9 cellular contexts compared by ENCODE assay signal in the genomic region with DNA sequence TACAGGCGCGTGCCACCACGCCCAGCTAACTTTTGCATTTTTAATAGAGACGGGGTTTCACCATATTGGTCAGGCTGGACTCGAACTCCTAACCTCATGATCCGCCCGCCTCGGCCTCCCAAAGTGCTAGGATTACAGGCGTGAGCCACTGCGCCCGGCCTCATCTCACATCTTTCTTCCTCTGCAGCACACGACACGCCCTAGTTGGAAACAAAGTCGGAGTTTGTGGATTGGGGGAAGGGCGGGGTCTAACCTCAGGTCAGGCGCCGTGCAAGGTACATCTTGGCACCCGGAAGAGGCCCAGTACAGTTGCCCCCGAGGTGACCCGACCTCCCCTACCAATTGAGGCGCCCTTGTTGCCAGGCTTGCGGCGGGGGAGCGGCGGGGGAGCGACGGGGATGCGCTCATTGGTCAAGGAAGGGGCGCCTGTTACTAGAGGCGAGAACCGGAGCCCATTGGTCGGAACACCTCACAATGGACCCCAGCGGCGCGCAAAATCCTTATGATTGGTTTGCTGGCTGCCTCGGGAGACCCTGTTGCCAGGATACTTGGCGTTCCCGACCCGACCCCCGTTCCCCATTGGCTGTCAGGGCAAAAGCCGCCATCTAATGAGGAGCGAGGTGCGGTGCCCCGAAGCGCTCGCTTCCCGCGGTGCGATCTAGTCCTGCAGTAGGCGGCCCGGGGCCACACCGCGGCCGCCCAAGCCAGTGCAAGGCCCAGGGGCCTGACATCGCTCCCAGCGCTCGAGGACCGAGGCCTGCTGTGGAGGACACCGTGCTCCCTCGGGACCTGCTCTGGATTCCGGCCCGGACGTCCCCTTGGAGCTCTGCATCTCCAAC. TPM values are rescaled to one million over a fixed set of nuclear protein-coding genes. Genes with fewer than 3 reads are reported as not detected.
DNase-seq lines count a peak whose midpoint lies in the region; ATAC-seq and TF ChIP-seq lines count a peak whose summit lies in the region.
"Had no signal": no experiment of that assay in that cellular context is flagged by ENCODE, and none has a peak within 500 bp of the region (broad histone marks: within the 10 kb centered on the region; RNA-seq: fewer than 3 reads in every experiment).

A gene with protein sequence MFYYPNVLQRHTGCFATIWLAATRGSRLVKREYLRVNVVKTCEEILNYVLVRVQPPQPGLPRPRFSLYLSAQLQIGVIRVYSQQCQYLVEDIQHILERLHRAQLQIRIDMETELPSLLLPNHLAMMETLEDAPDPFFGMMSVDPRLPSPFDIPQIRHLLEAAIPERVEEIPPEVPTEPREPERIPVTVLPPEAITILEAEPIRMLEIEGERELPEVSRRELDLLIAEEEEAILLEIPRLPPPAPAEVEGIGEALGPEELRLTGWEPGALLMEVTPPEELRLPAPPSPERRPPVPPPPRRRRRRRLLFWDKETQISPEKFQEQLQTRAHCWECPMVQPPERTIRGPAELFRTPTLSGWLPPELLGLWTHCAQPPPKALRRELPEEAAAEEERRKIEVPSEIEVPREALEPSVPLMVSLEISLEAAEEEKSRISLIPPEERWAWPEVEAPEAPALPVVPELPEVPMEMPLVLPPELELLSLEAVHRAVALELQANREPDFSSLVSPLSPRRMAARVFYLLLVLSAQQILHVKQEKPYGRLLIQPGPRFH (plus strand): TSS at position 659 of the 839 bp plus-strand sequence. CDS start 473 bp downstream, outside the sequence.

- H4K20me1 ChIP-seq in SK-N-SH (ENCODE audit: insufficient read depth), result no peaks in the 10 kb centered on the region

- no peaks in the 10 kb centered on the region for H3K9me2 ChIP-seq in SK-N-SH

- H3K9me3 ChIP-seq in SK-N-SH (no peaks in the 10 kb centered on the region), right cardiac atrium (ENCODE audit: control insufficient read depth, low read length) (no peaks in the 10 kb centered on the region), vagina (no peaks in the 10 kb centered on the region), MG63 (no peaks in the 10 kb centered on the region)

- H3K27ac ChIP-seq in SK-N-SH (ENCODE audit: low read depth in 2 of 2, low read length in 1 of 2) (peak within 1 kb of the TSS in 1 of 2 experiments; percentile 90; a peak in 2 of 4 replicates), right cardiac atrium (ENCODE audit: low read length) (no peak within 1 kb of the TSS), vagina (no peak within 1 kb of the TSS)
- H3K27ac ChIP-seq: epithelial cell of prostate had no signal

- TF ChIP-seq CTCF in SK-N-SH (IDR thresholded peaks at IDR 0.05) (no peak), vagina (IDR thresholded peaks at IDR 0.05) (no peak)

- peak; percentile 83 for ATAC-seq in GM19023 (IDR thresholded peaks at IDR 0.05; ENCODE audit: unreplicated experiment)
- peak; percentile 80 for ATAC-seq in HG03159 (IDR thresholded peaks at IDR 0.05; ENCODE audit: unreplicated experiment)
- peak; percentile 82 to 86 for ATAC-seq in right cardiac atrium

- WGBS in SK-N-SH (ENCODE audit: low lambda C conversion rate), result 49% methylated on average over 22 of the region's 63 CpGs
- 14% methylated on average over 63 of the region's 63 CpGs for WGBS in right cardiac atrium

- H3K36me3 ChIP-seq in SK-N-SH (replicated peaks in 1 of 2; ENCODE audit: control insufficient read depth in 1 of 2, insufficient read depth in 2 of 2, low read length in 1 of 2) (peaks cover 0 to 4% of the 10 kb centered on the region in 2 experiments), vagina (peaks cover 0 to 11% of the 10 kb centered on the region in 2 donors), MG63 (0 out of 2 replicates have a peak, but pooled peaks cover 3% of the 10 kb centered on the region)

- DNase-seq in SK-N-SH (peak; percentile 97), right cardiac atrium (peak; percentile 77 to 92 (median 91)), putamen (ENCODE audit: low spot score) (peak; percentile 94), vagina (ENCODE audit: extremely low spot score in 2 of 2) (no peak), MG63 (no peak)
- peak; percentile 43 for DNase-seq in activated naive CD8-positive, alpha-beta T cell treated with anti-CD3 and anti-CD28 coated beads, Interleukin-2, amount 50 U/mL, for 16 hours (ENCODE audit: low read depth, low spot score)

- peaks cover 3% of the 10 kb centered on the region for H3F3A ChIP-seq in SK-N-SH (replicated peaks; ENCODE audit: insufficient read depth)

- POLR2A ChIA-PET in SK-N-SH (lab: Yijun Ruan, JAX), result interaction anchor here (0.6 to 3.1 kb wide), 6 partner anchors 10 to 25 kb away, joined by 3 to 21 read pairs (median 4); a partner anchor contains a TSS

- no peak within 1 kb of the TSS for H2AFZ ChIP-seq in SK-N-SH (ENCODE audit: low read depth)

- TF ChIP-seq POLR2A in vagina (IDR thresholded peaks at IDR 0.05), result no peak

- no peaks in the 10 kb centered on the region for H3K79me2 ChIP-seq in SK-N-SH (ENCODE audit: insufficient read depth)

- no peak within 1 kb of the TSS for H3K9ac ChIP-seq in SK-N-SH

- peak in 1 of 2 experiments; percentile 52; a peak in 1 of 4 replicates for TF ChIP-seq EP300 in SK-N-SH (IDR thresholded peaks at IDR 0.05; ENCODE audit: borderline replicate concordance in 1 of 2, low read depth in 1 of 2, low read length in 1 of 2)

- CTCF ChIA-PET in SK-N-SH (lab: Yijun Ruan, JAX), result interaction anchor here (0.8 to 2.7 kb wide), 4 partner anchors 11 to 120 kb away, joined by 3 to 23 read pairs (median 4); a partner anchor contains a TSS

- peaks cover 0 to 11% of the 10 kb centered on the region in 2 experiments; a peak in 1 of 4 replicates for H3K4me1 ChIP-seq in SK-N-SH (ENCODE audit: control insufficient read depth in 1 of 2, insufficient read depth in 2 of 2, low read depth in 1 of 2, low read length in 1 of 2)
- no peaks in the 10 kb centered on the region for H3K4me1 ChIP-seq in right cardiac atrium (ENCODE audit: control insufficient read depth, insufficient read depth, low read length)
- peaks cover 15% of the 10 kb centered on the region for H3K4me1 ChIP-seq in vagina

- H3K27me3 ChIP-seq in SK-N-SH (ENCODE audit: insufficient read depth) (no peaks in the 10 kb centered on the region), right cardiac atrium (ENCODE audit: control insufficient read depth, insufficient read depth) (no peaks in the 10 kb centered on the region), vagina (no peaks in the 10 kb centered on the region), MG63 (no peaks in the 10 kb centered on the region)

- intact Hi-C loops in right cardiac atrium (cut with DNase I) (no loop called here), vagina (cut with DNase I) (no loop called here)

- H3K4me2 ChIP-seq in SK-N-SH, result peak within 1 kb of the TSS; percentile 53

- no peak for TF ChIP-seq RAD21 in SK-N-SH (IDR thresholded peaks at IDR 0.05; ENCODE audit: low read length)

- H3K4me3 ChIP-seq in SK-N-SH (ENCODE audit: low read depth in 2 of 2, low read length in 1 of 2) (peak within 1 kb of the TSS; percentile 46 to 54; a peak in 3 of 4 replicates), right cardiac atrium (ENCODE audit: low read length) (no peak within 1 kb of the TSS), vagina (peak within 1 kb of the TSS; percentile 31 to 41), MG63 (no peak within 1 kb of the TSS)

TF ChIP-seq in SK-N-SH, 30 proteins besides CTCF, POLR2A, EP300 and RAD21:
- TF ChIP-seq CHD2 (IDR thresholded peaks at IDR 0.05; ENCODE audit: low read length, partially characterized antibody) (peak; percentile 59), ELF1 (IDR thresholded peaks at IDR 0.05) (0 out of 2 replicates have a peak, but pooled peaks have one; percentile 53), NRF1 (IDR thresholded peaks at IDR 0.05; ENCODE audit: low read depth, low read length) (no peak), RXRA (IDR thresholded peaks at IDR 0.05; ENCODE audit: borderline replicate concordance, low read depth) (peak; percentile 81; the same call in 1 of the 2 replicates), SMC3 (IDR thresholded peaks at IDR 0.05; ENCODE audit: low read depth, low read length) (no peak), MXI1 (IDR thresholded peaks at IDR 0.05; ENCODE audit: low read depth, low read length) (peak; percentile 36), RFX5 (IDR thresholded peaks at IDR 0.05; ENCODE audit: low read length) (peak; percentile 95)
- TF ChIP-seq, protein P1, sequence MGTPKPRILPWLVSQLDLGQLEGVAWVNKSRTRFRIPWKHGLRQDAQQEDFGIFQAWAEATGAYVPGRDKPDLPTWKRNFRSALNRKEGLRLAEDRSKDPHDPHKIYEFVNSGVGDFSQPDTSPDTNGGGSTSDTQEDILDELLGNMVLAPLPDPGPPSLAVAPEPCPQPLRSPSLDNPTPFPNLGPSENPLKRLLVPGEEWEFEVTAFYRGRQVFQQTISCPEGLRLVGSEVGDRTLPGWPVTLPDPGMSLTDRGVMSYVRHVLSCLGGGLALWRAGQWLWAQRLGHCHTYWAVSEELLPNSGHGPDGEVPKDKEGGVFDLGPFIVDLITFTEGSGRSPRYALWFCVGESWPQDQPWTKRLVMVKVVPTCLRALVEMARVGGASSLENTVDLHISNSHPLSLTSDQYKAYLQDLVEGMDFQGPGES (IDR thresholded peaks at IDR 0.05; ENCODE audit: low read depth, low read length), result peak; percentile 47
TF ChIP-seq in SK-N-SH: peak in this region for 6.

RNA-seq across cellular contexts. Expression of the gene that starts here (rescaled TPM):
- 13.1 and 23.2 TPM in 2 replicates for polyA plus RNA-seq in SK-N-SH (2012; rRNA removed)
- 10.7 and 18.2 TPM in 2 replicates for polyA plus RNA-seq in SK-N-SH (2012; cell fraction: cytosol; rRNA removed)
- 141 and 220 TPM in 2 replicates for polyA plus RNA-seq in SK-N-SH (2012; cell fraction: nucleus; rRNA removed)
- 1 to 10 TPM; 1.9 to 5.8 (median 3.2) TPM for total RNA-seq in right cardiac atrium
- polyA plus RNA-seq in right cardiac atrium, result 4.1 TPM
- 5.9 TPM for total RNA-seq in vagina
- total RNA-seq in MG63 (2014; rRNA removed; shearing (Covaris generic); ENCODE audit: low replicate concordance), result 0.66 and 2.1 TPM in 2 replicates

Comparison
In these comparisons a context has a peak if more than half of its experiments do, and no peak if none do; other contexts are left out.
1. DNase-seq: peak in SK-N-SH (single experiment), activated naive CD8-positive, alpha-beta T cell treated with anti-CD3 and anti-CD28 coated beads, Interleukin-2, amount 50 U/mL, for 16 hours (single experiment), right cardiac atrium (3 of 3) and putamen (single experiment); none in vagina (0 of 2) and MG63 (single experiment).
2. H3K4me3 ChIP-seq: peak in SK-N-SH (2 of 2) and vagina (2 of 2); none in right cardiac atrium (single experiment) and MG63 (single experiment).
3. Peak in every context shown above with its lines, with median percentiles within 50 percentile points of each other: ATAC-seq.